Comparison of ENCODE assay signal across 24 cellular contexts in genomic region chr12:116354534-116354933, GRCh38.
"Had no signal": no experiment of that assay in that cellular context is flagged by ENCODE, and none has a peak within 500 bp of the region (broad histone marks: within the 10 kb centered on the region; RNA-seq: fewer than 3 reads in every experiment).

No MANE protein-coding gene starts in this region.

- H2AFZ ChIP-seq: neural progenitor cell had no signal

- H3K27me3 ChIP-seq: esophagus squamous epithelium, gastroesophageal sphincter, neural progenitor cell, ovary, sigmoid colon, stomach, transverse colon had no signal

- H3K9me3 Mint-ChIP-seq: central memory CD8-positive, alpha-beta T cell; effector memory CD8-positive, alpha-beta T cell; mesothelial cell of epicardium; natural killer cell; neural progenitor cell had no signal

- H3K36me3 ChIP-seq: esophagus squamous epithelium, gastroesophageal sphincter, left ventricle myocardium inferior, neural progenitor cell, ovary, prostate gland, sigmoid colon, stomach, thoracic aorta, transverse colon had no signal

- H3K9ac ChIP-seq: neural progenitor cell had no signal

- H3K27ac Mint-ChIP-seq: effector memory CD8-positive, alpha-beta T cell; mesothelial cell of epicardium; natural killer cell; neural progenitor cell; stimulated activated naive B cell treated with anti-CD40 and anti-IgM and Interleukin-4, amounts not matched to agents 10 μg/mL and 1 μg/mL and 100 μg/mL, for 72 hours had no signal

- H3K4me1 ChIP-seq: neural progenitor cell, prostate gland had no signal

- H3K4me2 ChIP-seq: neural progenitor cell had no signal

- H3K9me3 ChIP-seq: esophagus squamous epithelium, gastroesophageal sphincter, left ventricle myocardium inferior, ovary, prostate gland, sigmoid colon, stomach, thoracic aorta, transverse colon had no signal

- H3K4me3 ChIP-seq: esophagus squamous epithelium, gastroesophageal sphincter, left ventricle myocardium inferior, neural progenitor cell, ovary, prostate gland, sigmoid colon, skin epidermis, stomach, thoracic aorta, transverse colon had no signal

- DNase-seq: effector memory CD8-positive, alpha-beta T cell; esophagus squamous epithelium; foreskin fibroblast; glutamatergic neuron; islet precursor cell; left ventricle myocardium inferior; mammary epithelial cell; natural killer cell; nucleus accumbens; ovary; sigmoid colon; stimulated activated CD4-positive, alpha-beta T cell treated with anti-CD3 and anti-CD28 coated beads, Interleukin-2, amount 100 ng/mL, for 24 hours; stimulated activated CD4-positive, alpha-beta T cell treated with anti-CD3 and anti-CD28 coated beads, Interleukin-4, amount 100 ng/mL, for 4 hours; stimulated activated naive B cell treated with anti-CD40 and anti-IgM and Interleukin-4, amounts not matched to agents 10 μg/mL and 1 μg/mL and 100 μg/mL, for 72 hours; substantia nigra; transverse colon had no signal

- ATAC-seq: effector memory CD8-positive, alpha-beta T cell; gastroesophageal sphincter; natural killer cell; stimulated activated naive B cell treated with anti-CD40 and anti-IgM and Interleukin-4, amounts not matched to agents 10 μg/mL and 1 μg/mL and 100 μg/mL, for 72 hours had no signal

- H3K4me3 Mint-ChIP-seq: central memory CD8-positive, alpha-beta T cell; effector memory CD8-positive, alpha-beta T cell; mesothelial cell of epicardium; natural killer cell; neural progenitor cell; stimulated activated naive B cell treated with anti-CD40 and anti-IgM and Interleukin-4, amounts not matched to agents 10 μg/mL and 1 μg/mL and 100 μg/mL, for 72 hours had no signal

- H3K27me3 Mint-ChIP-seq: central memory CD8-positive, alpha-beta T cell; stimulated activated naive B cell treated with anti-CD40 and anti-IgM and Interleukin-4, amounts not matched to agents 10 μg/mL and 1 μg/mL and 100 μg/mL, for 72 hours had no signal

- H3K36me3 Mint-ChIP-seq: mesothelial cell of epicardium; natural killer cell; neural progenitor cell; stimulated activated naive B cell treated with anti-CD40 and anti-IgM and Interleukin-4, amounts not matched to agents 10 μg/mL and 1 μg/mL and 100 μg/mL, for 72 hours had no signal

- H3K27ac ChIP-seq: esophagus squamous epithelium, gastroesophageal sphincter, left ventricle myocardium inferior, neural progenitor cell, ovary, prostate gland, sigmoid colon, skin epidermis, stomach, thoracic aorta, transverse colon had no signal
